Comparison of ENCODE assay signal across 8 cellular contexts in the genomic region with DNA sequence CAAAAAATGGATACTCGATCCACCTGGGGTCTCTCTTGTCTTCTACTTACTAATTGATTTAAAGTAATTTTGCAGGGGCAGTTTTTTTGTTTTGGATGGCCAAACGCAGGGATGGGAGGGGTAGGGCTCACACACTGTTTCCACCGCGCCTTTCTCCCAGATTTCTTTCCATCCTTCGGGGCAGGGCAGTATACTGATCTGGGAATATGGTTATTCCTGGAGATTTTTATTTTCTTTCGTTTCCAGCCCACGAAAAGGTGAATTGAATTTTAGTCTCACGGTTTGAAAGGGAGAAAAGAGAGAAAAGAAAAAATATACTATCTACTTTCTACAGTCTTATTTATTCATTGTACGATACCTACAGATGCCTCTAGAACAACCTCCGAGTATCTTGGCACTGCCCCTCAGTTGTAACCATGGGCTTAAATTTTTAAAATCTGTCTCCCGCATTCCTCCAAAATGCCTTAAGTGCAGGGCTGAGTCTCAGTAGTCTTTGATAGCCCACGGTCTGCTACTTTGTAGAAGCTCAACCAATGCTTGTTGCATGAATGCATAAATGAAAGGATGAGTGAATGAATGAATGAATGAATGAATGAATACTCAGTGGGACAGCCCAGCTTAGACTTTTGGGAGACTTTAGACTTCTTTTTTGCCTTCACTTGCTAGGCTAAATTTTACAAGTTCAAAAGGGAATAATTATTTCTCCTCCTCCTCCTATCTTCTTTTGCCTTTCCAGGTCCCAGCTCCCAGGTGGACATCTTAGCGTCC. TPM values are rescaled to one million over a fixed set of nuclear protein-coding genes. Genes with fewer than 3 reads are reported as not detected.
A peak's percentile ranks its signal among the peaks of the same experiment; 100 is the strongest.
DNase-seq lines count a peak whose midpoint lies in the region; ATAC-seq, FAIRE-seq and TF ChIP-seq lines count a peak whose summit lies in the region.

No MANE protein-coding gene starts in this region.

- H3K36me3 ChIP-seq in cardiac muscle cell (no peaks in the 10 kb centered on the region), upper lobe of left lung (no peaks in the 10 kb centered on the region), pancreas (no peaks in the 10 kb centered on the region)

- no peak for FAIRE-seq in pancreas (lab: Jason Lieb, UNC)

- H3K9me3 Mint-ChIP-seq in activated naive CD4-positive, alpha-beta T cell treated with anti-CD3 and anti-CD28 coated beads, Interleukin-2, amount 50 U/mL, for 72 hours, result no peaks in the 10 kb centered on the region

- H3K9me3 ChIP-seq in cardiac muscle cell (ENCODE audit: low read depth) (no peaks in the 10 kb centered on the region), upper lobe of left lung (no peaks in the 10 kb centered on the region), pancreas (no peaks in the 10 kb centered on the region)

- H3K4me1 ChIP-seq in cardiac muscle cell (ENCODE audit: low read depth) (no peaks in the 10 kb centered on the region), upper lobe of left lung (peaks cover 13 to 43% (median 22%) of the 10 kb centered on the region in 4 donors), pancreas (peaks cover 0 to 12% (median 0%) of the 10 kb centered on the region in 3 donors)

- H3K4me3 ChIP-seq in cardiac muscle cell, result peak overlapping the region; percentile 78
- H3K4me3 ChIP-seq in upper lobe of left lung, result peak overlapping the region in 3 of 4 donors; percentile 59 to 63 (median 62)
- H3K4me3 ChIP-seq in pancreas, result peak overlapping the region in 2 of 4 donors; percentile 31 to 52

- DNase-seq in cardiac muscle cell (ENCODE audit: low read depth in 1 of 2, low spot score in 1 of 2) (peak in 1 of 2 donors; percentile 60), left cardiac atrium (no peak), left kidney (ENCODE audit: low read depth, low spot score) (peak; percentile 85), upper lobe of left lung (peak in 1 of 2 donors; percentile 54), pancreas (no peak), HuH-7.5 (ENCODE audit: low spot score) (no peak), DMS153 (lab: John Stamatoyannopoulos, UW) (no peak)
- DNase-seq in activated naive CD4-positive, alpha-beta T cell treated with anti-CD3 and anti-CD28 coated beads, Interleukin-2, amount 50 U/mL, for 72 hours (ENCODE audit: low spot score in 2 of 2), result no peak

- H3K36me3 Mint-ChIP-seq in activated naive CD4-positive, alpha-beta T cell treated with anti-CD3 and anti-CD28 coated beads, Interleukin-2, amount 50 U/mL, for 72 hours, result no peaks in the 10 kb centered on the region

- TF ChIP-seq CTCF in cardiac muscle cell (IDR thresholded peaks at IDR 0.05; ENCODE audit: low read depth, low read length) (no peak), upper lobe of left lung (IDR thresholded peaks at IDR 0.05) (no peak), pancreas (IDR thresholded peaks at IDR 0.05) (no peak)

- 12 to 15% methylated on average over 13 of the region's 13 CpGs for WGBS in upper lobe of left lung, 2 donors
- WGBS in pancreas, 2 donors, result 10 to 11% methylated on average over 13 of the region's 13 CpGs

- intact Hi-C loops in left cardiac atrium (cut with DNase I), result loop anchor here (5.0 kb wide), 3 partner anchors 40 to 105 kb away; no protein-coding TSS in a partner anchor
- intact Hi-C loops in pancreas (cut with DNase I), result loop anchor here in 1 of 3 donors (2.0 kb wide), 1 partner anchor 17 kb away; no protein-coding TSS in a partner anchor

- peak overlapping the region; percentile 99 for H3K27ac Mint-ChIP-seq in activated naive CD4-positive, alpha-beta T cell treated with anti-CD3 and anti-CD28 coated beads, Interleukin-2, amount 50 U/mL, for 72 hours

- H3K27me3 ChIP-seq in cardiac muscle cell (no peaks in the 10 kb centered on the region), upper lobe of left lung (no peaks in the 10 kb centered on the region), pancreas (no peaks in the 10 kb centered on the region)

- TF ChIP-seq POLR2A in upper lobe of left lung (IDR thresholded peaks at IDR 0.05), result no peak

- no peak for TF ChIP-seq EP300 in upper lobe of left lung (IDR thresholded peaks at IDR 0.05)

- ATAC-seq in left cardiac atrium, result no peak
- ATAC-seq in activated naive CD4-positive, alpha-beta T cell treated with anti-CD3 and anti-CD28 coated beads, Interleukin-2, amount 50 U/mL, for 72 hours, result no peak
- no peak for ATAC-seq in upper lobe of left lung (ENCODE audit: low FRiP score in 2 of 2)
- ATAC-seq in pancreas, result no peak

- H3K27ac ChIP-seq in cardiac muscle cell (no peak overlapping the region), upper lobe of left lung (peak overlapping the region; percentile 73 to 84 (median 80)), pancreas (peak overlapping the region in 1 of 4 donors; percentile 70)

RNA-seq across cellular contexts. Expression of a gene that starts 18.1 kb away (rescaled TPM):
- total RNA-seq in cardiac muscle cell (90.0 and 105 TPM in 2 replicates), left cardiac atrium (10 to 100 TPM; 20.7 to 25.3 TPM), upper lobe of left lung (10 to 100 TPM; 45.8 to 90.1 (median 55.5) TPM), pancreas (10 to 100 TPM; 24.1 to 33.6 (median 28.4) TPM)
- polyA plus RNA-seq in cardiac muscle cell (79.2 and 86.5 TPM in 2 replicates), pancreas (10 to 100 TPM; 41.8 to 43.3 TPM)
- 10 to 100 TPM; 34.3 to 45.4 TPM for total RNA-seq in activated naive CD4-positive, alpha-beta T cell treated with anti-CD3 and anti-CD28 coated beads, Interleukin-2, amount 50 U/mL, for 72 hours
